ENCODE assay signal across 18 cellular contexts in the genomic region with DNA sequence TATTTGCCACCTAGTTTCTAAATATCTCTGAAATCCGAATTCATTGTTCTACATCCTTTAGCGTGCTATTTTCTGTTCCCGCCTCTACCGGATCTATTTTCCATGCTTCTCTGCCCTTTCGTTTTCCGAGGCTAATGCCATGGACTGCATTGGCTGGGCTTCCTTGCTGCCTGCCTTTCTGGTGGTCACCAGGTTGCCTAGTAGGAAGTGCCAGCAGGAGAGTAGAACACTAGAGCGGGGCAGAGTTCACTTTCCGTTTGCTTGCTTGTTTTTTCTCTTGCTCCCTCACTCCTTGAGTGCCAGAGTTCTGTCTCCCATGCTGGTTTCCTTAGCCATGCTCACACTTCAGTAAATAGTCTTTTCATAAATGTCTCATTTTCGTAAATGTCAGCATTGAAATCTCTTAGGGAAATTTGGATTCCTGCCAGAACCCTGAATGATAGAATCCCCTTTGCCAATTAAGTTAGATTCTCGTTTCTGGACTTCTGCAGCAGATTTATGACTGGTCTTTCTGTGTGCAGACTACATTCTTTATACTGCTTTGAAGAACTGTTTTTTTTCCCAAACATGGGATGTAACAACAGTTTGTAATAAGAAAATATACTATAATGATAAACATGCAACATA.
A peak's percentile ranks its signal among the peaks of the same experiment; 100 is the strongest.
DNase-seq lines count a peak whose midpoint lies in the region; ATAC-seq and TF ChIP-seq lines count a peak whose summit lies in the region.
"Had no signal": no experiment of that assay in that cellular context is flagged by ENCODE, and none has a peak within 500 bp of the region (broad histone marks: within the 10 kb centered on the region; RNA-seq: fewer than 3 reads in every experiment).

No MANE protein-coding gene starts in this region.

- no peaks in the 10 kb centered on the region for H3K79me1 ChIP-seq in IMR-90 (ENCODE audit: low read depth in 1 of 2, low read length in 2 of 2)
- no peaks in the 10 kb centered on the region for H3K79me1 ChIP-seq in trophoblast cell (ENCODE audit: low read length)

- no peak overlapping the region for H2AK9ac ChIP-seq in IMR-90 (replicated peaks; ENCODE audit: low read depth, low read length, poor library complexity)

- TF ChIP-seq RAD21 in IMR-90 (IDR thresholded peaks at IDR 0.05; ENCODE audit: low read length), result no peak

- H3K27ac ChIP-seq in IMR-90 (ENCODE audit: insufficient read depth, low read length), result no peak overlapping the region
- no peak overlapping the region for H3K27ac ChIP-seq in duodenal mucosa (ENCODE audit: low read depth, low read length)
- no peak overlapping the region for H3K27ac ChIP-seq in trophoblast cell (ENCODE audit: low read depth, low read length)
- H3K27ac ChIP-seq in spleen, result no peak overlapping the region
- H3K27ac ChIP-seq in body of pancreas, result no peak overlapping the region
- H3K27ac ChIP-seq: breast epithelium, thoracic aorta had no signal

- H2BK20ac ChIP-seq in IMR-90 (ENCODE audit: low read depth, low read length), result 0 out of 2 replicates have a peak overlapping the region, but pooled peaks have one; percentile 28

- H2AK5ac ChIP-seq in IMR-90 (ENCODE audit: low read depth, low read length) (peak overlapping the region; percentile 69; the same call in 1 of the 2 replicates), trophoblast cell (ENCODE audit: low read length) (no peak overlapping the region)

- H3K14ac ChIP-seq in IMR-90 (replicated peaks; ENCODE audit: low read depth, low read length) (no peak overlapping the region), trophoblast cell (ENCODE audit: low read length) (no peak overlapping the region)

- H3K9me1 ChIP-seq in IMR-90 (ENCODE audit: insufficient read depth, low read length), result no peaks in the 10 kb centered on the region

- H4K91ac ChIP-seq in IMR-90 (ENCODE audit: insufficient read depth, low read depth, low read length) (0 out of 2 replicates have a peak overlapping the region, but pooled peaks have one; percentile 16), trophoblast cell (ENCODE audit: low read depth, low read length) (no peak overlapping the region)

- H2BK120ac ChIP-seq in IMR-90 (ENCODE audit: low read depth, low read length) (no peak overlapping the region), trophoblast cell (ENCODE audit: insufficient read depth, low read length, poor library complexity) (no peak overlapping the region)

- ATAC-seq in IMR-90 (ENCODE audit: low read depth) (peak; percentile 29), GM21723 (IDR thresholded peaks at IDR 0.05; ENCODE audit: unreplicated experiment) (no peak), body of pancreas (no peak)
- ATAC-seq: Right ventricle myocardium inferior had no signal

- H3K4ac ChIP-seq in IMR-90 (ENCODE audit: low read depth, low read length) (peak overlapping the region; percentile 30; the same call in 1 of the 2 replicates), trophoblast cell (ENCODE audit: low read depth, low read length) (no peak overlapping the region)

- CTCF ChIA-PET in IMR-90 (lab: Yijun Ruan, JAX), result no interaction called here

- no peak for TF ChIP-seq CTCF in IMR-90 (conservative IDR thresholded peaks at IDR 0.05; ENCODE audit: low read depth, low read length)
- TF ChIP-seq CTCF in spleen (IDR thresholded peaks at IDR 0.05 in 8 of 11, conservative IDR thresholded peaks at IDR 0.05 in 3 of 11), result no peak
- TF ChIP-seq CTCF in body of pancreas (IDR thresholded peaks at IDR 0.05), result no peak

- H4K5ac ChIP-seq in IMR-90 (ENCODE audit: low read depth, low read length), result peak overlapping the region; percentile 12; the same call in 1 of the 2 replicates

- 90% methylated on average over 2 of the region's 10 CpGs; no CpG with 5 or more reads in 1 of the 2 experiments for WGBS in IMR-90 (ENCODE audit: extremely low coverage in 2 of 2, insufficient read length in 1 of 2), 2 experiments
- no CpG with 5 or more reads among the region's 10 CpGs for WGBS in trophoblast cell (ENCODE audit: extremely low coverage, insufficient coverage, insufficient read length)
- 74 to 86% (median 78%) methylated on average over 10 of the region's 10 CpGs for WGBS in spleen, 5 donors
- 76 to 79% methylated on average over 10 of the region's 10 CpGs for WGBS in body of pancreas, 2 donors

- in situ Hi-C loops in IMR-90 (cut with MboI; ENCODE audit: low sequenced_read_pairs), result no loop called here

- no peak overlapping the region for H3K56ac ChIP-seq in IMR-90 (ENCODE audit: extremely low read depth, insufficient read depth, low read length)

- POLR2A ChIA-PET in IMR-90 (lab: Charles Lee; ENCODE audit: unreplicated experiment), result no interaction called here

- peak overlapping the region; percentile 42 for H3K4me2 ChIP-seq in IMR-90 (ENCODE audit: low read depth, low read length)
- H3K4me2 ChIP-seq in trophoblast cell (ENCODE audit: low read length), result no peak overlapping the region

- H4K8ac ChIP-seq in IMR-90 (ENCODE audit: low read depth in 2 of 2, low read length in 2 of 2) (peak overlapping the region in 1 of 2 experiments; percentile 17; a peak in 1 of 4 replicates), trophoblast cell (ENCODE audit: low read depth, low read length) (no peak overlapping the region)

- H3K27me3 ChIP-seq in IMR-90 (ENCODE audit: control insufficient read depth, insufficient read depth, low read length) (no peaks in the 10 kb centered on the region), duodenal mucosa (ENCODE audit: control insufficient read depth in 1 of 2, insufficient read depth in 2 of 2, low read length in 2 of 2) (no peaks in the 10 kb centered on the region), trophoblast cell (ENCODE audit: insufficient read depth, low read length) (no peaks in the 10 kb centered on the region), spleen (replicated peaks in 1 of 7) (no peaks in the 10 kb centered on the region), body of pancreas (no peaks in the 10 kb centered on the region)
- H3K27me3 ChIP-seq: BE2C, breast epithelium had no signal

- no peak overlapping the region for H3K9ac ChIP-seq in IMR-90 (ENCODE audit: low read depth, low read length)
- H3K9ac ChIP-seq in duodenal mucosa (ENCODE audit: low read depth in 1 of 2, low read length in 2 of 2), result no peak overlapping the region
- no peak overlapping the region for H3K9ac ChIP-seq in trophoblast cell (ENCODE audit: low read length)

- TF ChIP-seq POLR2A in IMR-90 (IDR thresholded peaks at IDR 0.05; ENCODE audit: low read depth, low read length) (no peak), spleen (IDR thresholded peaks at IDR 0.05) (no peak), body of pancreas (IDR thresholded peaks at IDR 0.05) (no peak)

- H2AFZ ChIP-seq in IMR-90 (replicated peaks; ENCODE audit: low read length, poor library complexity), result peak overlapping the region; percentile 28
- no peak overlapping the region for H2AFZ ChIP-seq in trophoblast cell (ENCODE audit: insufficient read depth, low read length, poor library complexity)

- H3K4me3 ChIP-seq in IMR-90 (ENCODE audit: insufficient read depth, low read depth, low read length), result no peak overlapping the region
- peak overlapping the region; percentile 24 to 40 for H3K4me3 ChIP-seq in duodenal mucosa (ENCODE audit: low read depth in 1 of 2, low read length in 2 of 2)
- H3K4me3 ChIP-seq in trophoblast cell (ENCODE audit: low read depth, low read length), result no peak overlapping the region
- H3K4me3 ChIP-seq in spleen, result no peak overlapping the region
- H3K4me3 ChIP-seq in body of pancreas, result no peak overlapping the region
- H3K4me3 ChIP-seq: breast epithelium, thoracic aorta had no signal

- H2BK12ac ChIP-seq in trophoblast cell (ENCODE audit: low read length), result no peak overlapping the region

- intact Hi-C loops in IMR-90 (cut with micrococcal nuclease) (no loop called here), spleen (cut with DNase I; ENCODE audit: low total_unique reads) (no loop called here), body of pancreas (cut with DNase I) (no loop called here)

- H3K36me3 ChIP-seq in IMR-90 (ENCODE audit: control insufficient read depth, insufficient read depth, low read length), result no peaks in the 10 kb centered on the region
- H3K36me3 ChIP-seq in duodenal mucosa (ENCODE audit: control insufficient read depth in 1 of 2, insufficient read depth in 2 of 2, low read length in 2 of 2), result no peaks in the 10 kb centered on the region
- no peaks in the 10 kb centered on the region for H3K36me3 ChIP-seq in trophoblast cell (ENCODE audit: control insufficient read depth in 1 of 2, insufficient read depth in 2 of 2, low read length in 2 of 2)
- no peaks in the 10 kb centered on the region for H3K36me3 ChIP-seq in spleen
- no peaks in the 10 kb centered on the region for H3K36me3 ChIP-seq in body of pancreas (replicated peaks in 1 of 2; ENCODE audit: insufficient read depth in 1 of 2, low read depth in 2 of 2)
- H3K36me3 ChIP-seq: BE2C, breast epithelium, thoracic aorta had no signal

- H2BK15ac ChIP-seq in IMR-90 (ENCODE audit: low read depth, low read length), result no peak overlapping the region

- H3K18ac ChIP-seq in IMR-90 (ENCODE audit: low read depth, low read length) (peak overlapping the region; percentile 47; the same call in 1 of the 2 replicates), trophoblast cell (ENCODE audit: low read length) (no peak overlapping the region)

- no TSS peak for BruUV-seq in IMR-90 (replicated peaks; lab: Mats Ljungman, UMichigan)

- peak overlapping the region; percentile 16 for H4K12ac ChIP-seq in trophoblast cell (ENCODE audit: low read depth, low read length)

- dilution Hi-C loops in IMR-90 (cut with HindIII; ENCODE audit: low sequenced_read_pairs, unreplicated experiment), result no loop called here

- H4K20me1 ChIP-seq in IMR-90 (ENCODE audit: insufficient read depth, low read length), result no peaks in the 10 kb centered on the region

- H2BK5ac ChIP-seq in IMR-90 (ENCODE audit: low read depth, low read length, poor library complexity, severe bottlenecking) (no peak overlapping the region), trophoblast cell (ENCODE audit: low read depth, low read length, poor library complexity) (no peak overlapping the region)

- H3K23ac ChIP-seq in IMR-90 (ENCODE audit: low read depth, low read length) (no peak overlapping the region), trophoblast cell (ENCODE audit: low read length) (no peak overlapping the region)

- H3K79me2 ChIP-seq in trophoblast cell (ENCODE audit: control insufficient read depth, insufficient read depth, low read length, poor library complexity), result no peaks in the 10 kb centered on the region

- DNase-seq in IMR-90, result peak; percentile 8
- peak; percentile 79 for DNase-seq in NCI-H748 (lab: John Stamatoyannopoulos, UW; ENCODE audit: unreplicated experiment)
- DNase-seq in trophoblast cell, result no peak
- DNase-seq in spleen, result no peak
- DNase-seq in body of pancreas, result no peak
- DNase-seq in stimulated activated naive CD4-positive, alpha-beta T cell (lab: John Stamatoyannopoulos, UW), result no peak
- DNase-seq: BE2C; DMS53; MV-4-11; NCI-H2171 treated with DMSO at 0.1 percent for 48 hours; NK-92 treated with Interleukin-12 subunit alpha and Interleukin-12 subunit beta, amount 100 ng/mL, for 24 hours; stimulated activated CD4-positive, alpha-beta T cell treated with anti-CD3 and anti-CD28 coated beads, Interleukin-4, amount 100 ng/mL, for 4 hours; T-helper 2 cell had no signal

- H3K9me3 ChIP-seq in IMR-90 (ENCODE audit: control insufficient read depth, insufficient read depth, low read length) (no peaks in the 10 kb centered on the region), duodenal mucosa (ENCODE audit: control insufficient read depth in 1 of 2, low read length in 2 of 2) (no peaks in the 10 kb centered on the region), trophoblast cell (ENCODE audit: insufficient read depth, low read depth, low read length) (no peaks in the 10 kb centered on the region), spleen (no peaks in the 10 kb centered on the region), body of pancreas (no peaks in the 10 kb centered on the region)
- H3K9me3 ChIP-seq: BE2C, breast epithelium, thoracic aorta had no signal

- H3K4me1 ChIP-seq in IMR-90 (ENCODE audit: control insufficient read depth, insufficient read depth, low read length) (peaks cover 4% of the 10 kb centered on the region), duodenal mucosa (ENCODE audit: control insufficient read depth in 1 of 2, insufficient read depth in 2 of 2, low read length in 2 of 2) (peaks cover 4 to 7% of the 10 kb centered on the region in 2 donors), trophoblast cell (ENCODE audit: control insufficient read depth in 1 of 2, insufficient read depth in 2 of 2, low read length in 2 of 2) (peaks cover 3% of the 10 kb centered on the region in 2 experiments), spleen (no peaks in the 10 kb centered on the region), body of pancreas (no peaks in the 10 kb centered on the region)
- H3K4me1 ChIP-seq: BE2C, breast epithelium had no signal

Comparison
In these comparisons a context has a peak if more than half of its experiments do, and no peak if none do; other contexts are left out.
1. DNase-seq: peak in IMR-90 (single experiment) and NCI-H748 (single experiment); none in trophoblast cell (0 of 2), spleen (single experiment), body of pancreas (0 of 4) and stimulated activated naive CD4-positive, alpha-beta T cell (0 of 6).
2. H3K4me3 ChIP-seq: peak in duodenal mucosa (2 of 2); none in IMR-90 (single experiment), trophoblast cell (single experiment), spleen (0 of 8) and body of pancreas (0 of 2).